ENCODE assay signal across 17 cellular contexts in the genomic region with DNA sequence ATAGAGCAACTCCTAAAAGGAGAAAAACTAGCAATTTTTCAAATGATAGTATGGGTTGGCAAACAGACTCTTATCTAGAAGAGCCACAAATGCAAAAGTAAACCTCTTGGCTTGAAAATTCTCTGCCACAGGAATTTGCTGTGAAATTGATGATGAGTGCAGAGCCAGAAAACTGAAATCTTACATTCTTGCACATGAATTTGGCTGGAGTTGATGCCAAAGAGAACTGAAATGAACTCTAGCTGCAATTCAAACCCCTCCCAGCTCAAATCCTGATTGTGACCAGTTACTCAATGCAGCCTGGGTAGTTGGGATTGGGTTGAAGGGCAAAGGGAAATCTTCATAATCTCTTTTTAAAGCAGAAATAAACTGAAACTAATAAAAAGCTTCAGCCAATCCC.
"Had no signal": no experiment of that assay in that cellular context is flagged by ENCODE, and none has a peak within 500 bp of the region (broad histone marks: within the 10 kb centered on the region; RNA-seq: fewer than 3 reads in every experiment).

No MANE protein-coding gene starts in this region.

- H3K9me3 ChIP-seq: thoracic aorta had no signal

- H3K4me3 ChIP-seq: thoracic aorta had no signal

- H3K27ac ChIP-seq: epithelial cell of prostate, thoracic aorta had no signal

- DNase-seq: activated B cell treated with CpG ODN at 0.5 μM for 24 hours; activated CD4-positive, alpha-beta T cell treated with anti-CD3 and anti-CD28 coated beads, Interleukin-2, amount 10 ng/mL, durations not matched to agents 24 days and 14 days; activated CD8-positive, alpha-beta memory T cell treated with anti-CD3 and anti-CD28 coated beads, Interleukin-2, amount 50 U/mL, for 4 hours; activated CD8-positive, alpha-beta T cell treated with anti-CD3 and anti-CD28 coated beads, Interleukin-2, amount 10 ng/mL, durations not matched to agents 7 days and 5 days; activated effector memory CD4-positive, alpha-beta T cell treated with anti-CD3 and anti-CD28 coated beads, Interleukin-2, amount 50 U/mL, for 16 hours; activated T-cell treated with anti-CD3 and anti-CD28 coated beads, Interleukin-2, amount 50 U/mL, for 48 hours; hippocampal formation; kidney; left ventricle myocardium superior; mesenchymal stem cell; stimulated activated naive CD8-positive, alpha-beta T cell treated with anti-CD3 and anti-CD28 coated beads, Interleukin-15, amount 100 ng/mL, for 72 hours; SW 1271 had no signal

- ATAC-seq: activated CD8-positive, alpha-beta T cell treated with anti-CD3 and anti-CD28 coated beads, Interleukin-2, amount 10 ng/mL, durations not matched to agents 7 days and 5 days; activated naive CD4-positive, alpha-beta T cell treated with anti-CD3 and anti-CD28 coated beads, Interleukin-2, amount 50 U/mL, for 72 hours; left ventricle myocardium superior; natural killer cell treated with Interleukin-12 subunit alpha and Interleukin-12 subunit beta and Interleukin-15 and Interleukin-18, amount 100 ng/mL, for 72 hours; stimulated activated naive CD8-positive, alpha-beta T cell treated with anti-CD3 and anti-CD28 coated beads, Interleukin-15, amount 100 ng/mL, for 72 hours had no signal

- H3K36me3 ChIP-seq: thoracic aorta had no signal

- FAIRE-seq: bronchial epithelial cell, kidney had no signal
